Comparison of ENCODE assay signal across 1 cellular context in genomic region chr2:54669677-54670484, GRCh38.
TF ChIP-seq lines count a peak whose summit lies in the region.

No MANE protein-coding gene starts in this region.

TF ChIP-seq in A549, 52 proteins besides CTCF, POLR2A, EP300 and RAD21 (continued from another document):
- TF ChIP-seq RFX5 (IDR thresholded peaks at IDR 0.05) = no peak
